ENCODE assay signal across 15 cellular contexts in the genomic region with DNA sequence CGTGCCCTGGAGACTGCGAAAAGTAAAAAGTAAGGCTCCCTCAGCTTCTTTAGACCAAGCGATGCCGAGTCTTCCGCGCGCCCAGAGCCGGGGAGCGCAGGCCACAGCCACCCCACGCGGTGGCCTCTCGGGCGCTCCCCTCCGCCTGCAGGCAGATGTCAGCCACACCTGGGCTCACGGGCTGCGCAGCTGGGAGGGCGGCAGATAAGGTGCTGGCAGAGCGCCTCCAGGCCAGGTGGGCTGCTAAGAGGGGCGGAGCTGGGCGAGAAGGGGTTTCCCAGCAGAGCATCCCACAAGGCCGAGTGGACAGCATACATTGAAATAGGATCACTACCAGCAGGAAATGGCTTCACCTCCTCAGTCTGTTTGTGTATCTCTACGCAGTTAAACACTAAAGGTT.
DNase-seq lines count a peak whose midpoint lies in the region; ATAC-seq and TF ChIP-seq lines count a peak whose summit lies in the region.
"Had no signal": no experiment of that assay in that cellular context is flagged by ENCODE, and none has a peak within 500 bp of the region (broad histone marks: within the 10 kb centered on the region; RNA-seq: fewer than 3 reads in every experiment).

No MANE protein-coding gene starts in this region.

- DNase-seq in H7: peak; percentile 76
- peak; percentile 34 for DNase-seq in WTC11 (ENCODE audit: low spot score)
- peak; percentile 68 for DNase-seq in left kidney (ENCODE audit: low read depth, low spot score)
- no peak for DNase-seq in NCI-H345 (lab: John Stamatoyannopoulos, UW)
- DNase-seq: ACHN; BE2C; C1 segment of cervical spinal cord; Caco-2; CD4-positive, CD25-positive, alpha-beta regulatory T cell; CD8-positive, alpha-beta memory T cell; GM23248 had no signal

- H3K27me3 Mint-ChIP-seq in WTC11 (ENCODE audit: low read depth): no peaks in the 10 kb centered on the region
- H3K27me3 Mint-ChIP-seq in activated T-helper 17 cell treated with anti-CD3 and anti-CD28 coated beads, Interleukin-2, amount 50 U/mL, for 72 hours: peaks cover 7% of the 10 kb centered on the region

- H3K27me3 ChIP-seq in H7 (ENCODE audit: control insufficient read depth, insufficient read depth, low read length): no peaks in the 10 kb centered on the region; the same call in 1 of the 2 replicates
- H3K27me3 ChIP-seq: BE2C had no signal

- no peak overlapping the region for H3K4me3 ChIP-seq in H7 (ENCODE audit: insufficient read depth, low read depth, low read length)
- H3K4me3 ChIP-seq: GM23248 had no signal

- H3K4me1 Mint-ChIP-seq in WTC11: peaks cover 16% of the 10 kb centered on the region
- H3K4me1 Mint-ChIP-seq in activated T-helper 17 cell treated with anti-CD3 and anti-CD28 coated beads, Interleukin-2, amount 50 U/mL, for 72 hours: no peaks in the 10 kb centered on the region
- H3K4me1 Mint-ChIP-seq: CD4-positive, CD25-positive, alpha-beta regulatory T cell; CD8-positive, alpha-beta memory T cell; IgD-negative memory B cell had no signal

- TF ChIP-seq CTCF in WTC11 (IDR thresholded peaks at IDR 0.05): no peak

- CTCF ChIA-PET in WTC11 (lab: Charles Lee): interaction anchor here (0.7 to 1.3 kb wide), 3 partner anchors 46 to 121 kb away, joined by 3 to 6 read pairs (median 3); no protein-coding TSS in a partner anchor

- peaks cover 3% of the 10 kb centered on the region; the same call in 1 of the 2 replicates for H3K9me3 Mint-ChIP-seq in WTC11
- no peaks in the 10 kb centered on the region for H3K9me3 Mint-ChIP-seq in activated T-helper 17 cell treated with anti-CD3 and anti-CD28 coated beads, Interleukin-2, amount 50 U/mL, for 72 hours
- H3K9me3 Mint-ChIP-seq: CD8-positive, alpha-beta memory T cell; IgD-negative memory B cell had no signal

- ATAC-seq in WTC11: peak; percentile 27
- ATAC-seq in activated T-helper 17 cell treated with anti-CD3 and anti-CD28 coated beads, Interleukin-2, amount 50 U/mL, for 72 hours (replicated peaks): no peak
- no peak for ATAC-seq in GM19397 (IDR thresholded peaks at IDR 0.05; ENCODE audit: unreplicated experiment)
- ATAC-seq: HepG2 had no signal

- POLR2A ChIA-PET in WTC11 (lab: Charles Lee): no interaction called here

- H3K27ac Mint-ChIP-seq in WTC11: no peak overlapping the region
- H3K27ac Mint-ChIP-seq in activated T-helper 17 cell treated with anti-CD3 and anti-CD28 coated beads, Interleukin-2, amount 50 U/mL, for 72 hours: no peak overlapping the region
- H3K27ac Mint-ChIP-seq: CD4-positive, CD25-positive, alpha-beta regulatory T cell; CD8-positive, alpha-beta memory T cell; IgD-negative memory B cell had no signal

- no peak overlapping the region for H3K4me3 Mint-ChIP-seq in WTC11
- H3K4me3 Mint-ChIP-seq in activated T-helper 17 cell treated with anti-CD3 and anti-CD28 coated beads, Interleukin-2, amount 50 U/mL, for 72 hours: no peak overlapping the region
- H3K4me3 Mint-ChIP-seq: CD4-positive, CD25-positive, alpha-beta regulatory T cell; CD8-positive, alpha-beta memory T cell; IgD-negative memory B cell had no signal

- no peaks in the 10 kb centered on the region for H3K36me3 Mint-ChIP-seq in WTC11
- no peaks in the 10 kb centered on the region for H3K36me3 Mint-ChIP-seq in activated T-helper 17 cell treated with anti-CD3 and anti-CD28 coated beads, Interleukin-2, amount 50 U/mL, for 72 hours (ENCODE audit: low read depth)
- H3K36me3 Mint-ChIP-seq: CD4-positive, CD25-positive, alpha-beta regulatory T cell; CD8-positive, alpha-beta memory T cell had no signal

- no peaks in the 10 kb centered on the region for H3K36me3 ChIP-seq in H7 (replicated peaks; ENCODE audit: control insufficient read depth, insufficient read depth, low read length)
- H3K36me3 ChIP-seq: BE2C had no signal

TF ChIP-seq in WTC11, 78 proteins besides CTCF, POLR2A, EP300 and RAD21:
- no peak for TF ChIP-seq ZNF121 (CRISPR knock-in tag; IDR thresholded peaks at IDR 0.05)
- no peak for TF ChIP-seq GTF2I (CRISPR knock-in tag; conservative IDR thresholded peaks at IDR 0.05)
- TF ChIP-seq NFATC4 (CRISPR knock-in tag; IDR thresholded peaks at IDR 0.05): no peak
- no peak for TF ChIP-seq ZNF416 (CRISPR knock-in tag; IDR thresholded peaks at IDR 0.05)
- no peak for TF ChIP-seq GRHL2 (CRISPR knock-in tag; IDR thresholded peaks at IDR 0.05; ENCODE audit: insufficient replicate concordance, severe bottlenecking)
- no peak for TF ChIP-seq MXD4 (CRISPR knock-in tag; IDR thresholded peaks at IDR 0.05; ENCODE audit: borderline replicate concordance)
- TF ChIP-seq, protein P1, sequence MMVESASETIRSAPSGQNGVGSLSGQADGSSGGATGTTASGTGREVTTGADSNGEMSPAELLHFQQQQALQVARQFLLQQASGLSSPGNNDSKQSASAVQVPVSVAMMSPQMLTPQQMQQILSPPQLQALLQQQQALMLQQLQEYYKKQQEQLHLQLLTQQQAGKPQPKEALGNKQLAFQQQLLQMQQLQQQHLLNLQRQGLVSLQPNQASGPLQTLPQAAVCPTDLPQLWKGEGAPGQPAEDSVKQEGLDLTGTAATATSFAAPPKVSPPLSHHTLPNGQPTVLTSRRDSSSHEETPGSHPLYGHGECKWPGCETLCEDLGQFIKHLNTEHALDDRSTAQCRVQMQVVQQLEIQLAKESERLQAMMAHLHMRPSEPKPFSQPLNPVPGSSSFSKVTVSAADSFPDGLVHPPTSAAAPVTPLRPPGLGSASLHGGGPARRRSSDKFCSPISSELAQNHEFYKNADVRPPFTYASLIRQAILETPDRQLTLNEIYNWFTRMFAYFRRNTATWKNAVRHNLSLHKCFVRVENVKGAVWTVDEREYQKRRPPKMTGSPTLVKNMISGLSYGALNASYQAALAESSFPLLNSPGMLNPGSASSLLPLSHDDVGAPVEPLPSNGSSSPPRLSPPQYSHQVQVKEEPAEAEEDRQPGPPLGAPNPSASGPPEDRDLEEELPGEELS (CRISPR knock-in tag; IDR thresholded peaks at IDR 0.05): no peak
